37 cellular contexts compared by ENCODE assay signal in the genomic region with DNA sequence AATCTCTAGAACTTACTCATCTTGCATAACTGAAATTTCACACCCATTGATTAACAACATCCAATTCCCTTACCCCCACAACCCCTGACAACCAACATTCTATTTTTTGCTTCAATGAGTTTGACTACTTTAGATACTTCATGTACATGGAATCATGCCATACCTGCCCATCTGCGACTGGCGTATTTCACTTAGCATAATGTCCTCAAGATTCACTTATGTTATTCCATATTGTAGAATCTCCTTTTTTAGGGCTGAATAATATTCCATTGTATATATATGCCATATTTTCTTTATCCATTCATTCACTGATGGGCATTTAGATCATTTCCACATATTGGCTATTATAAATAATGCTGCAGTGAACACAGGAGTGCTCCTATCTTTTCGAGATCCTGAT. TPM values are rescaled to one million over a fixed set of nuclear protein-coding genes. Genes with fewer than 3 reads are reported as not detected.
"Had no signal": no experiment of that assay in that cellular context is flagged by ENCODE, and none has a peak within 500 bp of the region (broad histone marks: within the 10 kb centered on the region; RNA-seq: fewer than 3 reads in every experiment).

No MANE protein-coding gene starts in this region.

- H3K27me3 ChIP-seq: MG63 had no signal

- H3K36me3 ChIP-seq: MG63 had no signal

- H3K4me3 ChIP-seq: MG63 had no signal

- DNase-seq: Karpas-422, Kasumi-1, MG63, MM.1S, MV-4-11, NCI-H1048, NCI-H1092, NCI-H1092 treated with DMSO at 0.1 percent for 48 hours, NCI-H1105, NCI-H1105 treated with DMSO at 0.1 percent for 48 hours, NCI-H1417, NCI-H1417 treated with DMSO at 0.1 percent for 48 hours, NCI-H1436, NCI-H1436 treated with DMSO at 0.1 percent for 48 hours, NCI-H146, NCI-H1694, NCI-H1694 treated with DMSO at 0.1 percent for 48 hours, NCI-H187, NCI-H187 treated with DMSO at 0.1 percent for 48 hours, NCI-H1930, NCI-H2029, NCI-H2029 treated with DMSO at 0.1 percent for 48 hours, NCI-H2081, NCI-H2081 treated with DMSO at 0.1 percent for 48 hours, NCI-H2107, NCI-H2171, NCI-H2171 treated with DMSO at 0.1 percent for 48 hours, NCI-H2227 treated with DMSO at 0.1 percent for 48 hours, NCI-H226, NCI-H345, NCI-H446, NCI-H446 treated with DMSO at 0.1 percent for 48 hours, NCI-H510A, NCI-H510A treated with DMSO at 0.1 percent for 48 hours had no signal

RNA-seq across cellular contexts. Expression of a gene that starts 13.8 kb away (rescaled TPM):
- total RNA-seq: LHCN-M2, MCF 10A, NCI-H460 had no signal
